ENCODE assay signal across 1 cellular context in the genomic region with DNA sequence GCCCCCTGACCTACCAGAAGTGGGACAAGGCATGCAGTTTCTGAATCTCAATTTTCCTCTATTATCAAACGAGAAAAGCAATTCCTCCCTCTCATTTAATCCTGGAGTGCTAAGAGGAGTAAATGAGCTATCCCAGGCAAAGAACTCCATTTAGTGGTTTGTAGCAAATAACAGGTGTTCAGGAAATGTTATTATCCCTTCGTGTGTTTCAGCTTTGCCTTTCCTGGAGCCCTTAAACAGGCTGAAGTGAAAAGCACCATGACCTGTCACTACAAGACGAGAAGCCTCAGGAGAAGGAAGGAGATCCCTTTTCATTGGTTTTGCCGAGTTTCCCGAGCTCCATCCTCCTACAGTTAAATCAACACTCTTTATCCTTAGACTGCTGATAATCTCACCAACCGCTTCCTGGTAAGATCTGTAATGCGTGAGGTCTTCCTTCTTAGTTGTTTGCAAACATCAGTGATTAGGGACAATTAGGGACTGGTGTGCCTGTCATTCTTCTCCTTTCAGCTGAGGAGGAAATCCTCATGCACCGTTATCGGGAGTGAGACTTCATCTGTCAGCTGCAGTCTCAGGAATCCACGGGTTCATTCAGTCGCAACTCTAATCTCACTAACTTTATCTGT.
TF ChIP-seq lines count a peak whose summit lies in the region.

No MANE protein-coding gene starts in this region.

TF ChIP-seq in K562, 482 proteins besides CTCF, POLR2A, EP300 and RAD21 (continued from another document):
- TF ChIP-seq, protein P1, sequence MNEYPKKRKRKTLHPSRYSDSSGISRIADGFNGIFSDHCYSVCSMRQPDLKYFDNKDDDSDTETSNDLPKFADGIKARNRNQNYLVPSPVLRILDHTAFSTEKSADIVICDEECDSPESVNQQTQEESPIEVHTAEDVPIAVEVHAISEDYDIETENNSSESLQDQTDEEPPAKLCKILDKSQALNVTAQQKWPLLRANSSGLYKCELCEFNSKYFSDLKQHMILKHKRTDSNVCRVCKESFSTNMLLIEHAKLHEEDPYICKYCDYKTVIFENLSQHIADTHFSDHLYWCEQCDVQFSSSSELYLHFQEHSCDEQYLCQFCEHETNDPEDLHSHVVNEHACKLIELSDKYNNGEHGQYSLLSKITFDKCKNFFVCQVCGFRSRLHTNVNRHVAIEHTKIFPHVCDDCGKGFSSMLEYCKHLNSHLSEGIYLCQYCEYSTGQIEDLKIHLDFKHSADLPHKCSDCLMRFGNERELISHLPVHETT (CRISPR knock-in tag; conservative IDR thresholded peaks at IDR 0.05 in 1 of 2, IDR thresholded peaks at IDR 0.05 in 1 of 2): no peak
- no peak for TF ChIP-seq SETDB1 (IDR thresholded peaks at IDR 0.05; ENCODE audit: low read length)
- TF ChIP-seq TAL1 (IDR thresholded peaks at IDR 0.05): peak; percentile 14; the same call in 1 of the 2 replicates
- TF ChIP-seq SUPT5H (IDR thresholded peaks at IDR 0.05): no peak
